In the genomic region with DNA sequence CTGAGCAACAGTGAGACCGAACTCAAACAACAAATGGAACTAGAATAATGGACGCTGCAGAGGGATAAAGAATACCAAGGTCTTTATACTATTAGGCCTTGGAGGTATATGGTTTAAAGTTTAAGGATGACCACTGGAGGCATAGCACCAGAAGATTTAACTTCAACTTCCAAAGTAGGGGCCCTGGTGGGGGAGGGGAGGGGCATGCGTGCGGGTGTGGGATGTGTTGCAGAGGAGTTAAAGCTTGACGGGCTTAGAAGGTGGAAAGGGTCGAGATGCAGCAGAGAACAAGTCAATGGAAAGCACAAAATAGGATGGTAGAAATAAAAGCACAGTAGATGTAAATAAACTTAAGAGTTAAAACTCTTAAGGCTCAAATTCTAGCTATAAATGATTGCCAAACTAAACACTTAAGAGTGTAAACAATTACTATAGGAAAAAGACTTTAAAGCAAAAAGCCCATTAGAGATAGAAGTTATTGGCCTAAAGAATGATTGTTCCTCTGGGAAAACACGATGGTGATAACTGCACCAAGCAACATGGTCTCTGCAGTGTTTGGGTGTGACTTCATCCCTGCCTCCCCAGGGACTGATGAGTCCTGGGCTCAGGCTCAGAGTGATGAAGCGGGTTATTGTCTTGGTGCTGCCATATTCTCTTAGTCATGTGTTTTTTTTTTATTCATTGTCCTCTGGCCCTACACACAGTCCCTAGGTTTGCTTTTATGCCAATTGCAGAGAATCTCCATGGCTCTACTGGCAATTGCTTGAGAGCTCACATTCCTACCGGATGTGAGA, we compare ENCODE assay signal across 10 cellular contexts. TPM values are rescaled to one million over a fixed set of nuclear protein-coding genes. Genes with fewer than 3 reads are reported as not detected.
DNase-seq lines count a peak whose midpoint lies in the region; ATAC-seq, FAIRE-seq and TF ChIP-seq lines count a peak whose summit lies in the region.
"Had no signal": no experiment of that assay in that cellular context is flagged by ENCODE, and none has a peak within 500 bp of the region (broad histone marks: within the 10 kb centered on the region; RNA-seq: fewer than 3 reads in every experiment).

No MANE protein-coding gene starts in this region.

- H3K27me3 ChIP-seq in left lung, result no peaks in the 10 kb centered on the region

- no peak for TF ChIP-seq POLR2A in H54 (IDR thresholded peaks at IDR 0.05; ENCODE audit: low read depth, low read length)

- in situ Hi-C loops in SK-MEL-5 (cut with HindIII; ENCODE audit: low pct_unique_long_range_greater_than_20kb, low sequenced_read_pairs), result no loop called here

- H3K4me2 ChIP-seq in OCI-LY7 (ENCODE audit: low read length), result no peak overlapping the region

- H3K36me3 ChIP-seq in left lung (no peaks in the 10 kb centered on the region), OCI-LY7 (ENCODE audit: insufficient read depth, low read length) (peaks cover 89% of the 10 kb centered on the region)

- H4K20me1 ChIP-seq in OCI-LY7 (ENCODE audit: insufficient read depth, low read length), result peaks cover 10% of the 10 kb centered on the region; the same call in 1 of the 2 replicates

- H3K4me3 ChIP-seq in left lung (no peak overlapping the region), OCI-LY7 (ENCODE audit: low read depth, low read length, poor library complexity, severe bottlenecking) (no peak overlapping the region)

- ATAC-seq in left lung, result peak; percentile 31
- no peak for ATAC-seq in GM18498 (IDR thresholded peaks at IDR 0.05; ENCODE audit: unreplicated experiment)

- H3K9me2 ChIP-seq in OCI-LY7 (ENCODE audit: insufficient read depth, low read length), result no peaks in the 10 kb centered on the region

- POLR2A ChIA-PET in OCI-LY7 (lab: Charles Lee), result interaction anchor here (1.1 kb wide), 1 partner anchor 9 kb away, joined by 8 read pairs; no protein-coding TSS in a partner anchor

- H2AFZ ChIP-seq in OCI-LY7 (ENCODE audit: low read length), result no peak overlapping the region

- no TSS peak for BruUV-seq in OCI-LY7 (replicated peaks; lab: Mats Ljungman, UMichigan)

- no peak for TF ChIP-seq CTCF in left lung (IDR thresholded peaks at IDR 0.05)
- no peak for TF ChIP-seq CTCF in OCI-LY7 (conservative IDR thresholded peaks at IDR 0.05; ENCODE audit: low read length)

- H3K9me3 ChIP-seq in left lung, result no peaks in the 10 kb centered on the region
- H3K9me3 ChIP-seq in OCI-LY7 (ENCODE audit: low read length), result no peaks in the 10 kb centered on the region

- peaks cover 14% of the 10 kb centered on the region; the same call in 1 of the 2 replicates for H3K79me2 ChIP-seq in OCI-LY7 (ENCODE audit: insufficient read depth, low read depth, low read length)

- DNase-seq in NCI-H748 (lab: John Stamatoyannopoulos, UW; ENCODE audit: unreplicated experiment), result peak; percentile 23
- no peak for DNase-seq in NCI-H748 treated with DMSO at 0.1 percent for 48 hours (lab: John Stamatoyannopoulos, UW)
- peak; percentile 74 for DNase-seq in H54 (ENCODE audit: insufficient read length, low spot score)
- DNase-seq in SK-MEL-5 (ENCODE audit: low read depth, low spot score), result peak; percentile 94
- DNase-seq in left lung, result no peak
- no peak for DNase-seq in NCI-H2196 treated with DMSO at 0.1 percent for 48 hours (lab: John Stamatoyannopoulos, UW; ENCODE audit: unreplicated experiment)
- no peak for DNase-seq in OCI-LY7 (ENCODE audit: low spot score)
- DNase-seq: activated gamma-delta T cell had no signal

- FAIRE-seq in H54 (lab: Jason Lieb, UNC), result peak; percentile 33
- FAIRE-seq: endometrium had no signal

- no peak overlapping the region for H3K27ac ChIP-seq in left lung
- no peak overlapping the region for H3K27ac ChIP-seq in OCI-LY7 (ENCODE audit: low read depth, low read length, poor library complexity, severe bottlenecking)

- intact Hi-C loops in left lung (cut with DNase I) (no loop called here), OCI-LY7 (cut with micrococcal nuclease; ENCODE audit: unreplicated experiment) (no loop called here)

- H3K4me1 ChIP-seq in left lung, result no peaks in the 10 kb centered on the region
- H3K4me1 ChIP-seq in OCI-LY7 (ENCODE audit: insufficient read depth, low read length, poor library complexity, severe bottlenecking), result peaks cover 15% of the 10 kb centered on the region

- CTCF ChIA-PET in OCI-LY7 (lab: Charles Lee; ENCODE audit: unreplicated experiment), result no interaction called here

RNA-seq across cellular contexts. Expression of gene RRM2, which starts 13.0 kb away (rescaled TPM):
- total RNA-seq in SK-MEL-5 (2014; rRNA removed; shearing (Covaris generic)), result 38.9 and 46.9 TPM in 2 replicates
- 153 and 218 TPM in 2 replicates for polyA plus RNA-seq in SK-MEL-5 (2015; cell fraction: cytosol; rRNA removed)
- 108 and 134 TPM in 2 replicates for polyA plus RNA-seq in SK-MEL-5 (2015; cell fraction: nucleus; rRNA removed)
- 10 to 100 TPM; 24.9 to 43.8 TPM for total RNA-seq in left lung
- 181 and 222 TPM in 2 replicates for total RNA-seq in OCI-LY7 (2014; rRNA removed; shearing (Covaris generic))
- total RNA-seq in OCI-LY7 (2022), result 313 and 324 TPM in 2 replicates

RNA-seq across cellular contexts. Expression of gene CYS1, which starts 55.3 kb away (rescaled TPM):
- 0.27 and 0.29 TPM in 2 replicates for total RNA-seq in SK-MEL-5 (2014; rRNA removed; shearing (Covaris generic))
- 0.09 and 0.11 TPM in 2 replicates for polyA plus RNA-seq in SK-MEL-5 (2015; cell fraction: cytosol; rRNA removed)
- polyA plus RNA-seq in SK-MEL-5 (2015; cell fraction: nucleus; rRNA removed), result not detected in 2 replicates
- total RNA-seq in left lung, result under 1 TPM; 0.60 to 0.93 TPM
- total RNA-seq in OCI-LY7 (2014; rRNA removed; shearing (Covaris generic)), result not detected in 2 replicates
- 0.17 and 0.68 TPM in 2 replicates for total RNA-seq in OCI-LY7 (2022)

Comparison
In these comparisons a context has a peak if more than half of its experiments do, and no peak if none do; other contexts are left out.
1. DNase-seq: peak in NCI-H748 (single experiment), H54 (single experiment) and SK-MEL-5 (single experiment); none in NCI-H748 treated with DMSO at 0.1 percent for 48 hours (single experiment), left lung (0 of 2), NCI-H2196 treated with DMSO at 0.1 percent for 48 hours (single experiment) and OCI-LY7 (single experiment).